In the genomic region with DNA sequence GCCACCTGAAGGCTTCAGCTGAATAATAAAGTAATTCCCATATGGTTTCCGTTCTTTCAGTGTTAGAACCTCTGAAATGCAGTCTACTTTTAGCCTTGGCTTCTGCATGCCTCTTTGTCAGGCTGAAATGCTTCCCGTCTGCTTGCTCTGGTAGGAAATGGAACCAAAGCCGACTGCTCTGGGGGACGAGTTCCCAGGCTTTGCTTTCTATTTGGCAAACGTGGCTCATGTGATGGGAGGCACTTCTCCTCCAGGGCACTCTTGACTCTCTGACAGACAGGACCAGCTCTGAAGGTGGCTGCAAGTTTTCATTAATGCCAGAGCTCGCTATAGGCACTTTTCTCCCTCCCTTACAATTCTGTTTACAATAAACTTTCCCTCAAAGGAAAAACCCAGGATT, we compare ENCODE assay signal across 9 cellular contexts.
DNase-seq lines count a peak whose midpoint lies in the region; ATAC-seq, FAIRE-seq and TF ChIP-seq lines count a peak whose summit lies in the region.
"Had no signal": no experiment of that assay in that cellular context is flagged by ENCODE, and none has a peak within 500 bp of the region (broad histone marks: within the 10 kb centered on the region; RNA-seq: fewer than 3 reads in every experiment).

No MANE protein-coding gene starts in this region.

- H3K36me3 Mint-ChIP-seq in chondrocyte (ENCODE audit: low read depth) = peaks cover 2% of the 10 kb centered on the region
- no peaks in the 10 kb centered on the region for H3K36me3 Mint-ChIP-seq in activated naive CD8-positive, alpha-beta T cell treated with anti-CD3 and anti-CD28 coated beads, Interleukin-2, amount 50 U/mL, for 24 hours (ENCODE audit: low read depth)

- H3K4me3 ChIP-seq in kidney (ENCODE audit: low read length in 2 of 2) (peak overlapping the region; percentile 25 to 35), skin epidermis (no peak overlapping the region), OCI-LY7 (ENCODE audit: low read depth, low read length, poor library complexity, severe bottlenecking) (no peak overlapping the region)

- H3K9me3 Mint-ChIP-seq in chondrocyte (ENCODE audit: low read depth) = peaks cover 4% of the 10 kb centered on the region
- peaks cover 7% of the 10 kb centered on the region for H3K9me3 Mint-ChIP-seq in activated naive CD8-positive, alpha-beta T cell treated with anti-CD3 and anti-CD28 coated beads, Interleukin-2, amount 50 U/mL, for 24 hours

- H3K9me3 ChIP-seq in kidney (ENCODE audit: control insufficient read depth in 1 of 2, low read length in 2 of 2) = no peaks in the 10 kb centered on the region
- H3K9me3 ChIP-seq in OCI-LY7 (ENCODE audit: low read length) = no peaks in the 10 kb centered on the region

- H3K36me3 ChIP-seq in kidney (ENCODE audit: control insufficient read depth in 1 of 2, insufficient read depth in 2 of 2, low read length in 2 of 2) = no peaks in the 10 kb centered on the region
- H3K36me3 ChIP-seq in OCI-LY7 (ENCODE audit: insufficient read depth, low read length) = no peaks in the 10 kb centered on the region

- DNase-seq in H54 (ENCODE audit: insufficient read length, low spot score) (peak; percentile 10), chondrocyte (ENCODE audit: low spot score) (no peak), kidney (peak; percentile 57), OCI-LY7 (ENCODE audit: low spot score) (no peak)
- DNase-seq in activated naive CD8-positive, alpha-beta T cell treated with anti-CD3 and anti-CD28 coated beads, Interleukin-2, amount 50 U/mL, for 24 hours = no peak
- no peak for DNase-seq in effector CD4-positive, alpha-beta T cell
- DNase-seq: activated CD4-positive, alpha-beta T cell treated with anti-CD3 and anti-CD28 coated beads for 4 hours had no signal

- no peak for TF ChIP-seq POLR2A in H54 (IDR thresholded peaks at IDR 0.05; ENCODE audit: low read depth, low read length)

- no peak for ATAC-seq in activated naive CD8-positive, alpha-beta T cell treated with anti-CD3 and anti-CD28 coated beads, Interleukin-2, amount 50 U/mL, for 24 hours
- no peak for ATAC-seq in HG02981 (IDR thresholded peaks at IDR 0.05; ENCODE audit: unreplicated experiment)

- no peak overlapping the region for H3K4me2 ChIP-seq in OCI-LY7 (ENCODE audit: low read length)

- CTCF ChIA-PET in OCI-LY7 (lab: Charles Lee; ENCODE audit: unreplicated experiment) = no interaction called here

- no peak overlapping the region for H2AFZ ChIP-seq in OCI-LY7 (ENCODE audit: low read length)

- H3K4me1 ChIP-seq in kidney (ENCODE audit: control insufficient read depth in 1 of 2, insufficient read depth in 1 of 2, low read depth in 1 of 2, low read length in 2 of 2) (peaks cover 4 to 5% of the 10 kb centered on the region in 2 donors), OCI-LY7 (ENCODE audit: insufficient read depth, low read length, poor library complexity, severe bottlenecking) (no peaks in the 10 kb centered on the region)

- no peaks in the 10 kb centered on the region for H3K79me2 ChIP-seq in OCI-LY7 (ENCODE audit: insufficient read depth, low read depth, low read length)

- TF ChIP-seq CTCF in chondrocyte (IDR thresholded peaks at IDR 0.05) (no peak), kidney (IDR thresholded peaks at IDR 0.05; ENCODE audit: borderline replicate concordance, extremely low read depth, insufficient read depth) (no peak), OCI-LY7 (conservative IDR thresholded peaks at IDR 0.05; ENCODE audit: low read length) (no peak)

- no peaks in the 10 kb centered on the region for H3K27me3 Mint-ChIP-seq in chondrocyte (ENCODE audit: low read depth)
- H3K27me3 Mint-ChIP-seq in activated naive CD8-positive, alpha-beta T cell treated with anti-CD3 and anti-CD28 coated beads, Interleukin-2, amount 50 U/mL, for 24 hours = peaks cover under 1% of the 10 kb centered on the region

- FAIRE-seq in H54 (lab: Jason Lieb, UNC) = peak; percentile 75
- FAIRE-seq in kidney (lab: Jason Lieb, UNC) = no peak

- peaks cover 73% of the 10 kb centered on the region for H3K4me1 Mint-ChIP-seq in chondrocyte (ENCODE audit: low read depth)
- peaks cover 20% of the 10 kb centered on the region for H3K4me1 Mint-ChIP-seq in activated naive CD8-positive, alpha-beta T cell treated with anti-CD3 and anti-CD28 coated beads, Interleukin-2, amount 50 U/mL, for 24 hours

- H3K27ac Mint-ChIP-seq in chondrocyte (ENCODE audit: unreplicated experiment) = peak overlapping the region; percentile 96
- H3K27ac Mint-ChIP-seq in activated naive CD8-positive, alpha-beta T cell treated with anti-CD3 and anti-CD28 coated beads, Interleukin-2, amount 50 U/mL, for 24 hours = no peak overlapping the region

- intact Hi-C loops in kidney (cut with DNase I) (no loop called here), OCI-LY7 (cut with micrococcal nuclease; ENCODE audit: unreplicated experiment) (no loop called here)

- POLR2A ChIA-PET in OCI-LY7 (lab: Charles Lee) = no interaction called here

- peak overlapping the region; percentile 8 to 37 for H3K9ac ChIP-seq in kidney (ENCODE audit: low read length in 2 of 2)

- peak overlapping the region in 1 of 2 donors; percentile 67 for H3K27ac ChIP-seq in kidney (ENCODE audit: low read depth in 2 of 2, low read length in 2 of 2)
- peak overlapping the region in 17 of 21 experiments; percentile 2 to 78 (median 47) for H3K27ac ChIP-seq in skin epidermis
- no peak overlapping the region for H3K27ac ChIP-seq in OCI-LY7 (ENCODE audit: low read depth, low read length, poor library complexity, severe bottlenecking)

- H4K20me1 ChIP-seq in OCI-LY7 (ENCODE audit: insufficient read depth, low read length) = no peaks in the 10 kb centered on the region

- no TSS peak for BruUV-seq in OCI-LY7 (replicated peaks; lab: Mats Ljungman, UMichigan)

- H3K4me3 Mint-ChIP-seq in chondrocyte (ENCODE audit: unreplicated experiment) = peak overlapping the region; percentile 69
- H3K4me3 Mint-ChIP-seq in activated naive CD8-positive, alpha-beta T cell treated with anti-CD3 and anti-CD28 coated beads, Interleukin-2, amount 50 U/mL, for 24 hours = no peak overlapping the region

- H3K9me2 ChIP-seq in OCI-LY7 (ENCODE audit: insufficient read depth, low read length) = no peaks in the 10 kb centered on the region

Comparison
In these comparisons a context has a peak if more than half of its experiments do, and no peak if none do; other contexts are left out.
1. DNase-seq: peak in H54 (single experiment) and kidney (single experiment); none in chondrocyte (single experiment), activated naive CD8-positive, alpha-beta T cell treated with anti-CD3 and anti-CD28 coated beads, Interleukin-2, amount 50 U/mL, for 24 hours (single experiment), OCI-LY7 (single experiment) and effector CD4-positive, alpha-beta T cell (single experiment).
2. H3K4me3 ChIP-seq: peak in kidney (2 of 2); none in skin epidermis (0 of 7) and OCI-LY7 (single experiment).